ENCODE assay signal across 8 cellular contexts in genomic region chr12:55737581-55738112, GRCh38. TPM values are rescaled to one million over a fixed set of nuclear protein-coding genes. Genes with fewer than 3 reads are reported as not detected.
DNase-seq lines count a peak whose midpoint lies in the region; ATAC-seq and TF ChIP-seq lines count a peak whose summit lies in the region.

No MANE protein-coding gene starts in this region.

- peak; percentile 77 for DNase-seq in NCI-H82 (lab: John Stamatoyannopoulos, UW)
- no peak for DNase-seq in effector memory CD8-positive, alpha-beta T cell
- no peak for DNase-seq in neural crest cell (ENCODE audit: low read depth, low spot score)
- DNase-seq in NK-92 (lab: John Stamatoyannopoulos, UW; ENCODE audit: unreplicated experiment) = no peak
- DNase-seq in GM03348 (ENCODE audit: low spot score) = no peak
- DNase-seq in effector CD4-positive, alpha-beta T cell = no peak
- DNase-seq in SW 1271 (lab: John Stamatoyannopoulos, UW) = no peak

- peak overlapping the region; percentile 44 to 82 for H3K27ac Mint-ChIP-seq in effector memory CD8-positive, alpha-beta T cell
- H3K27ac Mint-ChIP-seq in neural crest cell (ENCODE audit: unreplicated experiment) = peak overlapping the region; percentile 97

- H3K27me3 Mint-ChIP-seq in effector memory CD8-positive, alpha-beta T cell = no peaks in the 10 kb centered on the region
- H3K27me3 Mint-ChIP-seq in neural crest cell (ENCODE audit: low read depth) = no peaks in the 10 kb centered on the region

- peak overlapping the region; percentile 78 to 84 for H3K4me3 Mint-ChIP-seq in effector memory CD8-positive, alpha-beta T cell
- peak overlapping the region; percentile 88 for H3K4me3 Mint-ChIP-seq in neural crest cell

- H3K36me3 Mint-ChIP-seq in effector memory CD8-positive, alpha-beta T cell (ENCODE audit: insufficient read depth) = peaks cover 8% of the 10 kb centered on the region
- no peaks in the 10 kb centered on the region for H3K36me3 Mint-ChIP-seq in neural crest cell (ENCODE audit: low read depth)

- ATAC-seq in GM21360 (IDR thresholded peaks at IDR 0.05; ENCODE audit: unreplicated experiment) = peak; percentile 1
- no peak for ATAC-seq in effector memory CD8-positive, alpha-beta T cell (replicated peaks)

- TF ChIP-seq CTCF in neural crest cell (conservative IDR thresholded peaks at IDR 0.05) = no peak

- H3K9me3 Mint-ChIP-seq in effector memory CD8-positive, alpha-beta T cell = no peaks in the 10 kb centered on the region
- H3K9me3 Mint-ChIP-seq in neural crest cell = no peaks in the 10 kb centered on the region

- H3K4me1 Mint-ChIP-seq in effector memory CD8-positive, alpha-beta T cell (ENCODE audit: low read depth in 2 of 2) = peaks cover 17 to 32% of the 10 kb centered on the region in 2 donors
- H3K4me1 Mint-ChIP-seq in neural crest cell = peaks cover 41% of the 10 kb centered on the region

RNA-seq across cellular contexts. Expression of gene GDF11, which starts 5.3 kb away (rescaled TPM):
- total RNA-seq in neural crest cell = 66.6 and 67.0 TPM in 2 replicates

RNA-seq across cellular contexts. Expression of gene CD63, which starts 8.8 kb away (rescaled TPM):
- total RNA-seq in neural crest cell = 535 and 560 TPM in 2 replicates

RNA-seq across cellular contexts. Expression of gene RDH5, which starts 17.5 kb away (rescaled TPM):
- total RNA-seq in neural crest cell = 10.4 and 14.2 TPM in 2 replicates

RNA-seq across cellular contexts. Expression of gene BLOC1S1, which starts 21.8 kb away (rescaled TPM):
- 105 and 111 TPM in 2 replicates for total RNA-seq in neural crest cell

RNA-seq across cellular contexts. Expression of gene ITGA7, which starts 29.9 kb away (rescaled TPM):
- 57.9 and 63.7 TPM in 2 replicates for total RNA-seq in neural crest cell
